14 cellular contexts compared by ENCODE assay signal in genomic region chr15:68315495-68316007, GRCh38. TPM values are rescaled to one million over a fixed set of nuclear protein-coding genes. Genes with fewer than 3 reads are reported as not detected.
DNase-seq lines count a peak whose midpoint lies in the region; TF ChIP-seq lines count a peak whose summit lies in the region.
"Had no signal": no experiment of that assay in that cellular context is flagged by ENCODE, and none has a peak within 500 bp of the region (broad histone marks: within the 10 kb centered on the region; RNA-seq: fewer than 3 reads in every experiment).

No MANE protein-coding gene starts in this region.

- TF ChIP-seq CTCF in H9 (conservative IDR thresholded peaks at IDR 0.05) (no peak), RWPE1 (conservative IDR thresholded peaks at IDR 0.05; ENCODE audit: low read depth) (no peak), smooth muscle cell (IDR thresholded peaks at IDR 0.05; ENCODE audit: borderline replicate concordance, insufficient read depth, poor library complexity, severe bottlenecking) (no peak)

- H3F3A ChIP-seq in smooth muscle cell (ENCODE audit: low read depth): no peaks in the 10 kb centered on the region

- H2BK5ac ChIP-seq in H9 (ENCODE audit: insufficient read length, low read length) (no peak overlapping the region), mesendoderm (ENCODE audit: low read length) (no peak overlapping the region)

- H3K23me2 ChIP-seq in H9 (ENCODE audit: insufficient read length, low read depth, low read length, poor library complexity, severe bottlenecking): no peaks in the 10 kb centered on the region

- POLR2A ChIA-PET in RWPE1 (lab: Yijun Ruan, JAX; ENCODE audit: low non-redundant PET): no interaction called here

- no peaks in the 10 kb centered on the region for H3K79me1 ChIP-seq in H9 (ENCODE audit: insufficient read depth, low read depth, low read length, poor library complexity, severe bottlenecking)
- no peaks in the 10 kb centered on the region for H3K79me1 ChIP-seq in mesendoderm (ENCODE audit: low read length)

- H3K4me2 ChIP-seq in H9 (ENCODE audit: insufficient read depth, insufficient read length, low read length): peak overlapping the region; percentile 4
- H3K4me2 ChIP-seq in mesendoderm (ENCODE audit: low read length): no peak overlapping the region
- no peak overlapping the region for H3K4me2 ChIP-seq in smooth muscle cell

- H3K56ac ChIP-seq in H9 (ENCODE audit: insufficient read length, low read depth, low read length): no peak overlapping the region
- H3K56ac ChIP-seq in mesendoderm (ENCODE audit: low read length): peak overlapping the region; percentile 66

- H3K79me2 ChIP-seq in H9 (ENCODE audit: insufficient read depth, low read length) (no peaks in the 10 kb centered on the region), mesendoderm (ENCODE audit: control insufficient read depth, insufficient read depth, low read length) (no peaks in the 10 kb centered on the region), smooth muscle cell (ENCODE audit: low read depth) (no peaks in the 10 kb centered on the region)

- H3K4ac ChIP-seq in H9 (ENCODE audit: low read depth, low read length): no peak overlapping the region
- no peak overlapping the region for H3K4ac ChIP-seq in mesendoderm (ENCODE audit: low read depth, low read length)

- H2AFZ ChIP-seq in H9 (ENCODE audit: low read length): no peak overlapping the region
- no peak overlapping the region for H2AFZ ChIP-seq in smooth muscle cell (ENCODE audit: low read depth)

- H4K91ac ChIP-seq in H9 (ENCODE audit: insufficient read length, low read depth, low read length): no peak overlapping the region

- no peaks in the 10 kb centered on the region for H3K9me3 Mint-ChIP-seq in H9
- H3K9me3 Mint-ChIP-seq: activated T-helper 2 cell treated with anti-CD3 and anti-CD28 coated beads, Interferon-gamma antibody, Interleukin-2, Interleukin-4, amounts not matched to agents 10 μg/mL and 5 μg/mL and 100 μg/mL, durations not matched to agents 14 hours and 24 hours and 36 hours; CD4-positive, alpha-beta T cell; immature natural killer cell had no signal

- H3K9ac ChIP-seq in H9 (ENCODE audit: extremely low read depth, insufficient read length, low read length) (no peak overlapping the region), mesendoderm (ENCODE audit: low read length) (no peak overlapping the region), smooth muscle cell (ENCODE audit: low read depth) (no peak overlapping the region)

- no peak overlapping the region for H2BK120ac ChIP-seq in H9 (ENCODE audit: low read depth, low read length, poor library complexity, severe bottlenecking)
- no peak overlapping the region for H2BK120ac ChIP-seq in mesendoderm (ENCODE audit: low read depth, low read length)

- H3K36me3 ChIP-seq in mesendoderm (ENCODE audit: control insufficient read depth, insufficient read depth, low read length) (no peaks in the 10 kb centered on the region), smooth muscle cell (ENCODE audit: low read depth) (no peaks in the 10 kb centered on the region)
- H3K36me3 ChIP-seq: right lobe of liver had no signal

- no peaks in the 10 kb centered on the region for H4K20me1 ChIP-seq in H9 (ENCODE audit: control insufficient read depth, insufficient read depth, insufficient read length)
- no peaks in the 10 kb centered on the region for H4K20me1 ChIP-seq in smooth muscle cell (ENCODE audit: low read depth)

- no peak overlapping the region for H3K23ac ChIP-seq in H9 (ENCODE audit: insufficient read length, low read depth, low read length)
- H3K23ac ChIP-seq in mesendoderm (ENCODE audit: low read length): no peak overlapping the region

- H3K27ac ChIP-seq in H9 (ENCODE audit: insufficient read length, low read depth, low read length) (no peak overlapping the region), mesendoderm (ENCODE audit: low read depth, low read length) (no peak overlapping the region), RWPE1 (no peak overlapping the region), smooth muscle cell (ENCODE audit: low read depth) (no peak overlapping the region)
- H3K27ac ChIP-seq: right lobe of liver had no signal

- H3K18ac ChIP-seq in H9 (ENCODE audit: insufficient read length, low read depth, low read length) (no peak overlapping the region), mesendoderm (ENCODE audit: low read length) (no peak overlapping the region)

- no peaks in the 10 kb centered on the region for H3K36me3 Mint-ChIP-seq in H9 (ENCODE audit: insufficient read depth in 1 of 3, low read depth in 3 of 3)
- H3K36me3 Mint-ChIP-seq: immature natural killer cell had no signal

- H3K4me1 Mint-ChIP-seq in H9: peaks cover 26 to 49% of the 10 kb centered on the region in 2 experiments
- H3K4me1 Mint-ChIP-seq: immature natural killer cell had no signal

- H3K4me3 ChIP-seq in mesendoderm (ENCODE audit: low read length) (no peak overlapping the region), smooth muscle cell (no peak overlapping the region)
- H3K4me3 ChIP-seq: right lobe of liver had no signal

- no peak overlapping the region for H2BK20ac ChIP-seq in H9 (ENCODE audit: low read depth, low read length, poor library complexity, severe bottlenecking)

- peak; percentile 68 for DNase-seq in COR-L47 (lab: John Stamatoyannopoulos, UW)
- DNase-seq in H9: peak; percentile 67
- DNase-seq in cerebellum (ENCODE audit: low spot score): peak; percentile 43
- peak; percentile 36 for DNase-seq in mesendoderm
- no peak for DNase-seq in RWPE1 (ENCODE audit: low spot score)
- DNase-seq in smooth muscle cell (lab: John Stamatoyannopoulos, UW; ENCODE audit: unreplicated experiment): no peak
- DNase-seq in stimulated activated CD4-positive, alpha-beta T cell treated with anti-CD3 and anti-CD28 coated beads, Interleukin-12 subunit alpha, Interleukin-12 subunit beta, amount 100 ng/mL, for 4 hours: no peak
- no peak for DNase-seq in NCI-H446 (lab: John Stamatoyannopoulos, UW)
- DNase-seq: activated CD4-positive, alpha-beta T cell treated with anti-CD3 and anti-CD28 coated beads for 1 hour; immature natural killer cell; NCI-H1436 treated with DMSO at 0.1 percent for 48 hours had no signal

- H3K9me3 ChIP-seq in H9 (ENCODE audit: control insufficient read depth, low read depth, low read length) (no peaks in the 10 kb centered on the region), smooth muscle cell (replicated peaks; ENCODE audit: low read depth) (no peaks in the 10 kb centered on the region)
- H3K9me3 ChIP-seq: right lobe of liver had no signal

- peak overlapping the region in 1 of 2 experiments; percentile 26; a peak in 1 of 5 replicates for H3K4me3 Mint-ChIP-seq in H9
- H3K4me3 Mint-ChIP-seq: CD4-positive, alpha-beta T cell; immature natural killer cell had no signal

- no peak overlapping the region for H3K14ac ChIP-seq in H9 (ENCODE audit: insufficient read depth, low read length)

- no peak overlapping the region for H2BK15ac ChIP-seq in H9 (ENCODE audit: low read depth, low read length)
- no peak overlapping the region for H2BK15ac ChIP-seq in mesendoderm (replicated peaks; ENCODE audit: low read depth)

- H3K27me3 ChIP-seq in H9 (ENCODE audit: insufficient read depth, low read length): no peaks in the 10 kb centered on the region
- H3K27me3 ChIP-seq in mesendoderm (ENCODE audit: insufficient read depth, low read length, poor library complexity): no peaks in the 10 kb centered on the region
- no peaks in the 10 kb centered on the region for H3K27me3 ChIP-seq in smooth muscle cell (ENCODE audit: low read depth)
- H3K27me3 ChIP-seq: right lobe of liver had no signal

- H4K5ac ChIP-seq in H9 (ENCODE audit: insufficient read length, low read depth, low read length) (no peak overlapping the region), mesendoderm (ENCODE audit: low read length) (no peak overlapping the region)

- CTCF ChIA-PET in RWPE1 (lab: Yijun Ruan, JAX): interaction anchor here (0.9 kb wide), 1 partner anchor 9 kb away, joined by 5 read pairs; no protein-coding TSS in a partner anchor

- no peak overlapping the region for H3K27ac Mint-ChIP-seq in H9
- H3K27ac Mint-ChIP-seq: activated T-helper 2 cell treated with anti-CD3 and anti-CD28 coated beads, Interferon-gamma antibody, Interleukin-2, Interleukin-4, amounts not matched to agents 10 μg/mL and 5 μg/mL and 100 μg/mL, durations not matched to agents 14 hours and 24 hours and 36 hours; CD4-positive, alpha-beta T cell; immature natural killer cell had no signal

- no peak overlapping the region for H3T11ph ChIP-seq in H9 (ENCODE audit: low read length)

- WGBS in H9 (ENCODE audit: extremely low coverage, insufficient read length, low lambda C conversion rate): no CpG with 5 or more reads among the region's 11 CpGs
- no CpG with 5 or more reads among the region's 11 CpGs for WGBS in mesendoderm (ENCODE audit: extremely low coverage, insufficient coverage, low lambda C conversion rate)
- WGBS in smooth muscle cell (ENCODE audit: low lambda C conversion rate): 88% methylated on average over 11 of the region's 11 CpGs

- H2AK5ac ChIP-seq in H9 (ENCODE audit: insufficient read length, low read length) (no peak overlapping the region), mesendoderm (ENCODE audit: low read length) (no peak overlapping the region)

- H2BK12ac ChIP-seq in H9 (ENCODE audit: insufficient read length, low read depth, low read length): no peak overlapping the region

- no peak overlapping the region for H4K8ac ChIP-seq in H9 (replicated peaks; ENCODE audit: insufficient read length, low read depth, low read length)
- H4K8ac ChIP-seq in mesendoderm (ENCODE audit: low read depth, low read length): no peak overlapping the region

- no peaks in the 10 kb centered on the region for H3K27me3 Mint-ChIP-seq in H9 (ENCODE audit: low read depth)
- H3K27me3 Mint-ChIP-seq: CD4-positive, alpha-beta T cell had no signal

- H3K4me1 ChIP-seq in H9 (ENCODE audit: insufficient read depth, low read length): peaks cover 2% of the 10 kb centered on the region; the same call in 1 of the 2 replicates
- peaks cover 2% of the 10 kb centered on the region for H3K4me1 ChIP-seq in mesendoderm (ENCODE audit: control insufficient read depth, low read depth, low read length)
- H3K4me1 ChIP-seq in smooth muscle cell (ENCODE audit: low read depth): peaks cover 23% of the 10 kb centered on the region

RNA-seq across cellular contexts. Expression of gene FEM1B, which starts 38.0 kb away (rescaled TPM):
- total RNA-seq in H9 (2021): 77.9 and 83.3 TPM in 2 replicates
- total RNA-seq in cerebellum: 130 TPM
- 27.9 TPM for polyA plus RNA-seq in mesendoderm (2013, experiment 1 of 2)
- 27.5 TPM for polyA plus RNA-seq in mesendoderm (2013, experiment 2 of 2)
- total RNA-seq in smooth muscle cell: 41.4 and 50.0 TPM in 2 replicates
- polyA plus RNA-seq in smooth muscle cell: 13.0 and 15.7 TPM in 2 replicates

Comparison
In these comparisons a context has a peak if more than half of its experiments do, and no peak if none do; other contexts are left out.
1. DNase-seq: peak in COR-L47 (single experiment), H9 (single experiment), cerebellum (single experiment) and mesendoderm (single experiment); none in RWPE1 (single experiment), smooth muscle cell (single experiment), stimulated activated CD4-positive, alpha-beta T cell treated with anti-CD3 and anti-CD28 coated beads, Interleukin-12 subunit alpha, Interleukin-12 subunit beta, amount 100 ng/mL, for 4 hours (single experiment) and NCI-H446 (0 of 2).